ENCODE assay signal across 11 cellular contexts in the genomic region with DNA sequence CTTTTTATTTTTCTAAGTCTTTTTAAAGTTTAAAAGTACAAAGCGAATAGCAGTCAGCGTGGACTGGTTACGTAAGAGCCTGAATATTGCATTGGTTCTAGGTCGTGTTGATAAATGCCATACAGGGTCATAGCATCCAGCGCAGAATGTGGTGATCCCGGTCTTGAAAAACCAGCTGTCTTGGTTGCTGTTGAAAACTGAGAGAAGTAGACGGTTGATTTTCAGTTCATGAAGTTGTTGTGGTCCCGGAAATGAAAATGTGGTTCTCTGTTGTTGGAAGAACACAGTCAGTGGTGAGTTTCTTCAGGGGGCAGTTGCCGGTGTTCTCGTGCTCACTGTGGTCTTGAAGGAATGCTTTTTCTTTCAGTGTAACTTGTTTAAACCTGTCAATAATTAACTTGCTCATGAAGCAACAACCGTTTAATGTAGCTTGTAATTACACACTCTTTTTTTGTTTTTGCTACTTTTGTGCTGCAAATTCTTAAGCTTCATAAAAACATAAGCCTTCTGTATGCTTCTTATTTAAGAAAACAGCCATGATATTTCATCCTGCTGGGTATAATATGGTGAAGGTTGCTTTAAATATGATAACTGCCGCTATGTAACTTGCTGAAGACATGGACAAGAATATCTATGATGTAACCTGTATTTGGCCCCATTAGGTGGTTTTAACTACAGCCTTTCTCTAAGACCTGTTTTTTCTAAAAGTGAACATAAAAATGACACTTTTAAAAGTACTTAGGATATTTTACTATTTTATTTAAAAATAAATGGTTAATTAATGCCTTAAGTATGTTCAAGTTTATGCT.
A peak's percentile ranks its signal among the peaks of the same experiment; 100 is the strongest.
DNase-seq lines count a peak whose midpoint lies in the region; ATAC-seq and TF ChIP-seq lines count a peak whose summit lies in the region.
"Had no signal": no experiment of that assay in that cellular context is flagged by ENCODE, and none has a peak within 500 bp of the region (broad histone marks: within the 10 kb centered on the region; RNA-seq: fewer than 3 reads in every experiment).

No MANE protein-coding gene starts in this region.

- H3K9me3 Mint-ChIP-seq in endothelial cell (ENCODE audit: unreplicated experiment) = no peaks in the 10 kb centered on the region

- peaks cover 26% of the 10 kb centered on the region for H3K4me1 ChIP-seq in mucosa of descending colon (ENCODE audit: low read depth)
- H3K4me1 ChIP-seq in sigmoid colon = no peaks in the 10 kb centered on the region

- peaks cover 18% of the 10 kb centered on the region for H3K4me1 Mint-ChIP-seq in endothelial cell (ENCODE audit: unreplicated experiment)
- H3K4me1 Mint-ChIP-seq: B cell had no signal

- H3K4me3 Mint-ChIP-seq in endothelial cell (ENCODE audit: unreplicated experiment) = no peak overlapping the region
- H3K4me3 Mint-ChIP-seq: B cell, T-helper 17 cell had no signal

- no peaks in the 10 kb centered on the region for H3K27me3 ChIP-seq in sigmoid colon

- peaks cover 30% of the 10 kb centered on the region for H3K36me3 Mint-ChIP-seq in endothelial cell (ENCODE audit: low read depth, unreplicated experiment)

- H3K9me3 ChIP-seq in mucosa of descending colon (no peaks in the 10 kb centered on the region), sigmoid colon (no peaks in the 10 kb centered on the region)

- no peaks in the 10 kb centered on the region for H3K36me3 ChIP-seq in mucosa of descending colon (ENCODE audit: low read depth)
- peaks cover 0 to 15% (median 0%) of the 10 kb centered on the region in 4 donors for H3K36me3 ChIP-seq in sigmoid colon

- peak overlapping the region; percentile 49 for H3K27ac Mint-ChIP-seq in endothelial cell (ENCODE audit: unreplicated experiment)
- H3K27ac Mint-ChIP-seq: B cell, T-helper 17 cell had no signal

- peak overlapping the region; percentile 54 for H3K27ac ChIP-seq in 22Rv1
- no peak overlapping the region for H3K27ac ChIP-seq in sigmoid colon

- ATAC-seq in mucosa of descending colon (peak; percentile 52), HG03469 (IDR thresholded peaks at IDR 0.05; ENCODE audit: unreplicated experiment) (no peak)
- ATAC-seq: T-helper 17 cell had no signal

- TF ChIP-seq CTCF in 22Rv1 (IDR thresholded peaks at IDR 0.05) = no peak
- TF ChIP-seq CTCF in endothelial cell (IDR thresholded peaks at IDR 0.05; ENCODE audit: unreplicated experiment) = no peak
- no peak for TF ChIP-seq CTCF in mucosa of descending colon (IDR thresholded peaks at IDR 0.05)
- no peak for TF ChIP-seq CTCF in sigmoid colon (IDR thresholded peaks at IDR 0.05)

- TF ChIP-seq POLR2A in sigmoid colon (IDR thresholded peaks at IDR 0.05) = no peak

- DNase-seq in MV-4-11 (lab: John Stamatoyannopoulos, UW) = peak; percentile 94
- no peak for DNase-seq in endothelial cell (ENCODE audit: low spot score)
- DNase-seq in mucosa of descending colon = peak in 1 of 3 donors; percentile 58
- no peak for DNase-seq in sigmoid colon
- no peak for DNase-seq in stimulated activated CD8-positive, alpha-beta memory T cell treated with anti-CD3 and anti-CD28 coated beads, Interleukin-4, amount 100 ng/mL, for 48 hours
- DNase-seq in putamen (ENCODE audit: low spot score) = no peak
- DNase-seq: NCI-H1436 treated with DMSO at 0.1 percent for 48 hours, T-helper 17 cell had no signal

- no peak overlapping the region for H3K4me3 ChIP-seq in mucosa of descending colon
- H3K4me3 ChIP-seq in sigmoid colon = no peak overlapping the region

- no peaks in the 10 kb centered on the region for H3K27me3 Mint-ChIP-seq in endothelial cell (ENCODE audit: unreplicated experiment)
- H3K27me3 Mint-ChIP-seq: B cell, T-helper 17 cell had no signal

- intact Hi-C loops in mucosa of descending colon (cut with DNase I, micrococcal nuclease) (no loop called here), sigmoid colon (cut with DNase I) (no loop called here)

- TF ChIP-seq EP300 in sigmoid colon (IDR thresholded peaks at IDR 0.05) = no peak

- WGBS in sigmoid colon, 2 donors = 14 to 68% methylated on average over 12 of the region's 12 CpGs
